In the genomic region with DNA sequence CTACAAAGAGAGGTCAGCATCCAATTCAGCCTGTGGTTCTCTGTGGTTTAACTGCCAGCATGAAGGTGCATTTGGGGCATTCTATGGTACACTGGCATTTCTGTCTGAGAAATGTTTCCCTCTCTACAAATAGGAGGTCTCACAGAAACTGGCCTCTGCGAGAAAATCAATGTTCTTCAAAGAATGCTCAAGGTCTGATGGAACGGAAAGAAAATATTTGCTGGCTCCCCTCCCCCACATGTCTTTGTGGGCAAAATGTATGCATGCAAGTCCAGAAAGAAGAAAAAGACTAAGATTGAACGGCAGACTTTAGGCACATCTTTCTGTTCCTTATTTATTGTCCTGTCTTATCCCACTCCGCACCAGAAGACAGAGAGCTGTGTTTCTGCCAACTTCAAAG, we compare ENCODE assay signal across 27 cellular contexts.
"Had no signal": no experiment of that assay in that cellular context is flagged by ENCODE, and none has a peak within 500 bp of the region (broad histone marks: within the 10 kb centered on the region; RNA-seq: fewer than 3 reads in every experiment).

No MANE protein-coding gene starts in this region.

- H3K9me3 Mint-ChIP-seq: activated CD4-positive, alpha-beta memory T cell treated with anti-CD3 and anti-CD28 coated beads for 36 hours; activated CD4-positive, alpha-beta T cell treated with anti-CD3 and anti-CD28 coated beads, Interleukin-2, amount 10 ng/mL, durations not matched to agents 24 days and 14 days; activated naive CD4-positive, alpha-beta T cell treated with anti-CD3 and anti-CD28 coated beads for 36 hours; activated naive CD8-positive, alpha-beta T cell treated with anti-CD3 and anti-CD28 coated beads for 36 hours; activated T-helper 1 cell treated with anti-CD3 and anti-CD28 coated beads, Interleukin-12 subunit alpha, Interleukin-12 subunit beta, Interleukin-2, Interleukin-4 antibody, amounts not matched to agents 30 ng/mL and 10 ng/mL and 1 ng/mL, durations not matched to agents 14 hours and 24 hours and 36 hours; stimulated activated memory B cell treated with anti-CD40 and anti-IgM and Interleukin-4, amounts not matched to agents 10 μg/mL and 1 μg/mL and 100 μg/mL, for 72 hours had no signal

- H3K27me3 Mint-ChIP-seq: activated CD4-positive, alpha-beta T cell treated with anti-CD3 and anti-CD28 coated beads, Interleukin-2, amount 10 ng/mL, durations not matched to agents 24 days and 14 days had no signal

- H3K27ac ChIP-seq: adrenal gland, ascending aorta, skin epidermis, WERI-Rb-1 had no signal

- H3K36me3 ChIP-seq: adrenal gland had no signal

- H3K27me3 ChIP-seq: adrenal gland, ascending aorta had no signal

- H3K4me1 ChIP-seq: adrenal gland, ascending aorta had no signal

- FAIRE-seq: colon, frontal cortex had no signal

- H3K36me3 Mint-ChIP-seq: activated CD4-positive, alpha-beta memory T cell treated with anti-CD3 and anti-CD28 coated beads for 36 hours; activated naive CD8-positive, alpha-beta T cell treated with anti-CD3 and anti-CD28 coated beads for 36 hours; naive B cell; stimulated activated memory B cell treated with anti-CD40 and anti-IgM and Interleukin-4, amounts not matched to agents 10 μg/mL and 1 μg/mL and 100 μg/mL, for 72 hours had no signal

- H3K4me1 Mint-ChIP-seq: activated CD4-positive, alpha-beta T cell treated with anti-CD3 and anti-CD28 coated beads, Interleukin-2, amount 10 ng/mL, durations not matched to agents 24 days and 14 days; activated naive CD8-positive, alpha-beta T cell treated with anti-CD3 and anti-CD28 coated beads for 36 hours; stimulated activated naive CD8-positive, alpha-beta T cell treated with anti-CD3 and anti-CD28 coated beads, Interleukin-15, amount 100 ng/mL, for 72 hours had no signal

- H3K9me3 ChIP-seq: adrenal gland, ascending aorta had no signal

- H3K4me3 ChIP-seq: adrenal gland, ascending aorta, skin epidermis had no signal

- DNase-seq: activated CD4-positive, alpha-beta memory T cell treated with anti-CD3 and anti-CD28 coated beads for 36 hours; activated CD4-positive, alpha-beta T cell treated with anti-CD3 and anti-CD28 coated beads, Interleukin-2, amount 10 ng/mL, durations not matched to agents 24 days and 14 days; activated CD4-positive, CD25-positive, alpha-beta regulatory T cell treated with anti-CD3 and anti-CD28 coated beads, Interleukin-2, amount 50 U/mL, for 72 hours; activated CD8-positive, alpha-beta memory T cell treated with anti-CD3 and anti-CD28 coated beads, Interleukin-2, amount 50 U/mL, for 4 hours; activated effector memory CD4-positive, alpha-beta T cell treated with anti-CD3 and anti-CD28 coated beads, Interleukin-2, amount 50 U/mL, for 16 hours; activated naive CD4-positive, alpha-beta T cell treated with anti-CD3 and anti-CD28 coated beads for 36 hours; activated naive CD8-positive, alpha-beta T cell treated with anti-CD3 and anti-CD28 coated beads for 36 hours; activated T-cell treated with anti-CD3 and anti-CD28 coated beads, Interleukin-2, amount 50 U/mL, for 1 hour; adrenal gland; effector CD8-positive, alpha-beta T cell; islet precursor cell; left cardiac atrium; left ventricle myocardium superior; naive B cell; stimulated activated CD4-positive, alpha-beta T cell treated with anti-CD3 and anti-CD28 coated beads, Interleukin-4, amount 100 ng/mL, for 4 hours; stimulated activated CD8-positive, alpha-beta memory T cell treated with anti-CD3 and anti-CD28 coated beads, Interleukin-4, amount 100 ng/mL, for 48 hours; stimulated activated naive CD8-positive, alpha-beta T cell treated with anti-CD3 and anti-CD28 coated beads, Interleukin-15, amount 100 ng/mL, for 72 hours; substantia nigra; T1000; WERI-Rb-1 had no signal

- ATAC-seq: left cardiac atrium; left ventricle myocardium superior; sciatic nerve; stimulated activated memory B cell treated with anti-CD40 and anti-IgM and Interleukin-4, amounts not matched to agents 10 μg/mL and 1 μg/mL and 100 μg/mL, for 72 hours; stimulated activated naive CD8-positive, alpha-beta T cell treated with anti-CD3 and anti-CD28 coated beads, Interleukin-15, amount 100 ng/mL, for 72 hours had no signal

- H3K27ac Mint-ChIP-seq: activated CD4-positive, alpha-beta memory T cell treated with anti-CD3 and anti-CD28 coated beads for 36 hours; activated CD4-positive, alpha-beta T cell treated with anti-CD3 and anti-CD28 coated beads, Interleukin-2, amount 10 ng/mL, durations not matched to agents 24 days and 14 days; activated naive CD4-positive, alpha-beta T cell treated with anti-CD3 and anti-CD28 coated beads for 36 hours; activated naive CD8-positive, alpha-beta T cell treated with anti-CD3 and anti-CD28 coated beads for 36 hours; activated T-helper 1 cell treated with anti-CD3 and anti-CD28 coated beads, Interleukin-12 subunit alpha, Interleukin-12 subunit beta, Interleukin-2, Interleukin-4 antibody, amounts not matched to agents 30 ng/mL and 10 ng/mL and 1 ng/mL, durations not matched to agents 14 hours and 24 hours and 36 hours; stimulated activated naive CD8-positive, alpha-beta T cell treated with anti-CD3 and anti-CD28 coated beads, Interleukin-15, amount 100 ng/mL, for 72 hours had no signal

- H3K4me3 Mint-ChIP-seq: activated CD4-positive, alpha-beta memory T cell treated with anti-CD3 and anti-CD28 coated beads for 36 hours; activated CD4-positive, alpha-beta T cell treated with anti-CD3 and anti-CD28 coated beads, Interleukin-2, amount 10 ng/mL, durations not matched to agents 24 days and 14 days; activated naive CD4-positive, alpha-beta T cell treated with anti-CD3 and anti-CD28 coated beads for 36 hours; activated naive CD8-positive, alpha-beta T cell treated with anti-CD3 and anti-CD28 coated beads for 36 hours; activated T-helper 1 cell treated with anti-CD3 and anti-CD28 coated beads, Interleukin-12 subunit alpha, Interleukin-12 subunit beta, Interleukin-2, Interleukin-4 antibody, amounts not matched to agents 30 ng/mL and 10 ng/mL and 1 ng/mL, durations not matched to agents 14 hours and 24 hours and 36 hours; naive B cell; stimulated activated memory B cell treated with anti-CD40 and anti-IgM and Interleukin-4, amounts not matched to agents 10 μg/mL and 1 μg/mL and 100 μg/mL, for 72 hours; stimulated activated naive CD8-positive, alpha-beta T cell treated with anti-CD3 and anti-CD28 coated beads, Interleukin-15, amount 100 ng/mL, for 72 hours had no signal
